ENCODE assay signal across 1 cellular context in the genomic region with DNA sequence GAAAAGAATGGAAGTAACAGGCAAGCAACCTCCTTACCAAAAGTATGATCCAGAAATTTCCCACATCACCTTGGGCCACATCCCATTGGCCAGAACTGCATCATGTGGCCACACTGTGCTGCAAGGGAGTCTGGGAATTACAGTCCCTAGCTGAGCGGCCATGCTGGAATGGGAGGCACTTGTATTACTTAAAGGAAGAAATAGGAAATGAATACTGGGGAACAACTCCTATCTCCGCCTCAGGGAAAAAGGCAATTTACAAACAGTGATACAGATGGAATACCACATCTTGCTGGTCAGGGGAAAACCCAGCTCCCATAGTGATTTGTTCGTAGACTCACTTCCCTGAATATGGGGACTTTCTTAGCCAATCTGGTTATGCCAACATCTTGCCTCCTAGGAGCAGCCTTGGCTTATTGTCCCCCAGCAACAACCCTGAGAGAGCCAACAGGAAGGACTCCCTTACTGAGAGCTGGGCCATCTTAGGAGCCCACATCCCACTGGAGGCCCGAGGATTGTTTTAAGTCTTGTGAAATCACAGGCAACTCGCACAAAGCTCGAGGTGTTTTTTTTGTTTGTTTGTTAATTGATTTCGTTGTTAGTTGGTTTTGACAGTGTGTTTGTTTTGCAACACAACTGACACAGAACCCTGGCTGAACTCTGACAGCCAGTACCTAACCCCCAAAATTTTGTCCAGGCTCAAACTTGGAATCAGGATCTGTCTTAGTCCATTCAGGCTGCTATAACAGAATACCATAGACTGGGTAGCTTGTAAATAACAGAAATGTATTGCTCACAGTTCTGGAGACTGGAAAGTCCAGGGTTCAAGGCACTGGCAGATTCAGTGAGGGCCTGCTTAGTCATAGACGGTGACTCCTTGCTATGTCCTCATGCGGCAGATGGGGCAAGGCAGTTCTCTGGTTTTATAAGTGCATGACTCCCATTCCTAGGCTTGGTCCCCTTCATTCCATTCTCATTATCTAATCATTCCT.
TF ChIP-seq lines count a peak whose summit lies in the region.

No MANE protein-coding gene starts in this region.

TF ChIP-seq in IMR-90, 13 proteins besides CTCF, POLR2A, EP300 and RAD21:
- peak; percentile 50 for TF ChIP-seq NFE2L2 (IDR thresholded peaks at IDR 0.05; ENCODE audit: low read depth, low read length)
- TF ChIP-seq MAZ (IDR thresholded peaks at IDR 0.05; ENCODE audit: borderline replicate concordance, low read depth, low read length): peak; percentile 21; the same call in 1 of the 2 replicates
- TF ChIP-seq RCOR1 (IDR thresholded peaks at IDR 0.05; ENCODE audit: insufficient replicate concordance, low read length): no peak
- peak; percentile 91 for TF ChIP-seq FOS (IDR thresholded peaks at IDR 0.05; ENCODE audit: low read depth, low read length)
- TF ChIP-seq, protein P1, sequence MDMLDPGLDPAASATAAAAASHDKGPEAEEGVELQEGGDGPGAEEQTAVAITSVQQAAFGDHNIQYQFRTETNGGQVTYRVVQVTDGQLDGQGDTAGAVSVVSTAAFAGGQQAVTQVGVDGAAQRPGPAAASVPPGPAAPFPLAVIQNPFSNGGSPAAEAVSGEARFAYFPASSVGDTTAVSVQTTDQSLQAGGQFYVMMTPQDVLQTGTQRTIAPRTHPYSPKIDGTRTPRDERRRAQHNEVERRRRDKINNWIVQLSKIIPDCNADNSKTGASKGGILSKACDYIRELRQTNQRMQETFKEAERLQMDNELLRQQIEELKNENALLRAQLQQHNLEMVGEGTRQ (IDR thresholded peaks at IDR 0.05; ENCODE audit: low read depth, low read length): peak; percentile 79; the same call in 1 of the 2 replicates
- peak; percentile 89 for TF ChIP-seq CEBPB (IDR thresholded peaks at IDR 0.05; ENCODE audit: low read depth, low read length)
- no peak for TF ChIP-seq SMC3 (IDR thresholded peaks at IDR 0.05; ENCODE audit: low read depth, low read length)
- TF ChIP-seq BHLHE40 (IDR thresholded peaks at IDR 0.05; ENCODE audit: low read depth, low read length): no peak
